Comparison of ENCODE assay signal across 22 cellular contexts in genomic region chr13:111212517-111212873, GRCh38.
DNase-seq lines count a peak whose midpoint lies in the region; ATAC-seq, FAIRE-seq and TF ChIP-seq lines count a peak whose summit lies in the region.
"Had no signal": no experiment of that assay in that cellular context is flagged by ENCODE, and none has a peak within 500 bp of the region (broad histone marks: within the 10 kb centered on the region; RNA-seq: fewer than 3 reads in every experiment).

No MANE protein-coding gene starts in this region.

- no peaks in the 10 kb centered on the region for H3F3A ChIP-seq in SK-N-SH (replicated peaks; ENCODE audit: insufficient read depth)

- intact Hi-C loops in ascending aorta (cut with DNase I) (loop anchor here (5.0 to 10.0 kb wide), 2 partner anchors 295 to 498 kb away; partner anchors contain the start of genes ANKRD10 and ING1), endothelial cell of umbilical vein (cut with micrococcal nuclease) (loop anchor here (2.0 kb wide), 1 partner anchor 58 kb away; no protein-coding TSS in a partner anchor), psoas muscle (cut with DNase I) (loop anchor here (5.0 to 10.0 kb wide), 2 partner anchors 45 to 298 kb away; partner anchors contain the start of gene ANKRD10 (in 1 of the 2))

- BruUV-seq in endothelial cell of umbilical vein (replicated peaks; lab: Mats Ljungman, UMichigan) = no TSS peak

- no peaks in the 10 kb centered on the region for H3K27me3 ChIP-seq in ascending aorta
- H3K27me3 ChIP-seq in endothelial cell of umbilical vein (ENCODE audit: control insufficient read depth in 2 of 2, insufficient read depth in 2 of 2, low read length in 2 of 2) = no peaks in the 10 kb centered on the region
- no peaks in the 10 kb centered on the region for H3K27me3 ChIP-seq in psoas muscle (ENCODE audit: insufficient read depth in 3 of 3, low read length in 2 of 3)
- no peaks in the 10 kb centered on the region for H3K27me3 ChIP-seq in tibial nerve
- H3K27me3 ChIP-seq in SK-N-SH (ENCODE audit: insufficient read depth) = no peaks in the 10 kb centered on the region
- H3K27me3 ChIP-seq: gastroesophageal sphincter, neutrophil, thyroid gland had no signal

- H3K27ac ChIP-seq in ascending aorta (peak overlapping the region; percentile 60), endothelial cell of umbilical vein (ENCODE audit: insufficient read depth, low read depth, low read length) (peak overlapping the region; percentile 28), psoas muscle (peak overlapping the region; percentile 88), tibial nerve (peak overlapping the region in 3 of 4 donors; percentile 0 to 86 (median 79)), SK-N-SH (ENCODE audit: low read depth in 2 of 2, low read length in 1 of 2) (no peak overlapping the region; a peak in 1 of 4 replicates)
- H3K27ac ChIP-seq: neutrophil had no signal

- no peak for DNase-seq in ascending aorta (ENCODE audit: low spot score in 2 of 2)
- DNase-seq in endothelial cell of umbilical vein (ENCODE audit: low read depth, low spot score) = no peak
- DNase-seq in psoas muscle = no peak
- no peak for DNase-seq in tibial nerve (ENCODE audit: low spot score in 2 of 2)
- DNase-seq in activated CD4-positive, alpha-beta T cell treated with anti-CD3 and anti-CD28 coated beads, Interleukin-2, amount 50 U/mL, for 1 hour = no peak
- no peak for DNase-seq in NCI-H187 treated with DMSO at 0.1 percent for 48 hours (lab: John Stamatoyannopoulos, UW)
- DNase-seq in SK-N-SH = no peak
- DNase-seq: activated CD4-positive, alpha-beta memory T cell treated with anti-CD3 and anti-CD28 coated beads for 36 hours; activated CD4-positive, CD25-positive, alpha-beta regulatory T cell; activated naive CD8-positive, alpha-beta T cell treated with anti-CD3 and anti-CD28 coated beads for 36 hours; effector memory CD8-positive, alpha-beta T cell; NCI-H1105; NCI-H2029 treated with DMSO at 0.1 percent for 48 hours; NCI-H774; small intestine; T-helper 9 cell; thyroid gland had no signal

- H3K9ac ChIP-seq in endothelial cell of umbilical vein (replicated peaks; ENCODE audit: extremely low read depth, insufficient read depth, low read length) (no peak overlapping the region), SK-N-SH (no peak overlapping the region)

- H3K79me2 ChIP-seq in endothelial cell of umbilical vein (ENCODE audit: control insufficient read depth, insufficient read depth, low read length) (peaks cover 100% of the 10 kb centered on the region), SK-N-SH (ENCODE audit: insufficient read depth) (peaks cover 87% of the 10 kb centered on the region)

- dilution Hi-C loops in endothelial cell of umbilical vein (cut with MboI; ENCODE audit: extremely low pct_ligation_motif_present, low sequenced_read_pairs) = no loop called here

- peaks cover 8 to 72% of the 10 kb centered on the region in 2 donors for H3K4me1 ChIP-seq in ascending aorta
- H3K4me1 ChIP-seq in endothelial cell of umbilical vein (ENCODE audit: control insufficient read depth, extremely low read depth, insufficient read depth, low read length) = peaks cover 38% of the 10 kb centered on the region
- peaks cover 94% of the 10 kb centered on the region for H3K4me1 ChIP-seq in psoas muscle
- peaks cover 0 to 98% (median 49%) of the 10 kb centered on the region in 4 donors for H3K4me1 ChIP-seq in tibial nerve
- peaks cover 18 to 30% of the 10 kb centered on the region in 2 experiments; a peak in 3 of 4 replicates for H3K4me1 ChIP-seq in SK-N-SH (ENCODE audit: control insufficient read depth in 1 of 2, insufficient read depth in 2 of 2, low read depth in 1 of 2, low read length in 1 of 2)

- TF ChIP-seq CTCF in ascending aorta (IDR thresholded peaks at IDR 0.05) (no peak), endothelial cell of umbilical vein (IDR thresholded peaks at IDR 0.05; ENCODE audit: extremely low read depth in 1 of 2, insufficient read depth in 1 of 2, low read depth in 1 of 2, low read length in 2 of 2) (no peak), psoas muscle (IDR thresholded peaks at IDR 0.05) (no peak), tibial nerve (IDR thresholded peaks at IDR 0.05) (no peak), SK-N-SH (IDR thresholded peaks at IDR 0.05) (no peak)

- CTCF ChIA-PET in endothelial cell of umbilical vein (lab: Charles Lee) (interaction anchor here (1.4 kb wide), 1 partner anchor 10 kb away, joined by 7 read pairs; no protein-coding TSS in a partner anchor), SK-N-SH (lab: Yijun Ruan, JAX) (interaction anchor here (0.9 to 1.4 kb wide), 2 partner anchors 8 to 144 kb away, joined by 3 read pairs; no protein-coding TSS in a partner anchor)

- no peaks in the 10 kb centered on the region for H3K9me3 ChIP-seq in ascending aorta
- H3K9me3 ChIP-seq in endothelial cell of umbilical vein (replicated peaks; ENCODE audit: control insufficient read depth, insufficient read depth, low read length) = no peaks in the 10 kb centered on the region
- no peaks in the 10 kb centered on the region for H3K9me3 ChIP-seq in psoas muscle
- H3K9me3 ChIP-seq in tibial nerve = no peaks in the 10 kb centered on the region
- no peaks in the 10 kb centered on the region for H3K9me3 ChIP-seq in SK-N-SH
- H3K9me3 ChIP-seq: gastroesophageal sphincter, neutrophil, thyroid gland had no signal

- H3K36me3 ChIP-seq in ascending aorta (no peaks in the 10 kb centered on the region), endothelial cell of umbilical vein (ENCODE audit: control insufficient read depth in 2 of 2, extremely low read depth in 1 of 2, insufficient read depth in 2 of 2, low read length in 2 of 2) (peaks cover 0 to 9% of the 10 kb centered on the region in 2 experiments), psoas muscle (ENCODE audit: insufficient read depth in 1 of 2, low read depth in 1 of 2) (no peaks in the 10 kb centered on the region), tibial nerve (no peaks in the 10 kb centered on the region), SK-N-SH (replicated peaks in 1 of 2; ENCODE audit: control insufficient read depth in 1 of 2, insufficient read depth in 2 of 2, low read length in 1 of 2) (peaks cover 0 to 4% of the 10 kb centered on the region in 2 experiments)
- H3K36me3 ChIP-seq: gastroesophageal sphincter, thyroid gland had no signal

- no peaks in the 10 kb centered on the region for H3K9me2 ChIP-seq in SK-N-SH

- ATAC-seq in psoas muscle = no peak
- ATAC-seq: effector memory CD8-positive, alpha-beta T cell; gastroesophageal sphincter had no signal

- no peaks in the 10 kb centered on the region for H3K9me1 ChIP-seq in endothelial cell of umbilical vein (replicated peaks; ENCODE audit: control insufficient read depth, extremely low read depth, insufficient read depth, low read length)

- H3K4me3 ChIP-seq in ascending aorta (no peak overlapping the region), endothelial cell of umbilical vein (replicated peaks in 1 of 3; ENCODE audit: insufficient read depth in 1 of 3, low read depth in 1 of 3, low read length in 3 of 3) (no peak overlapping the region), psoas muscle (no peak overlapping the region), tibial nerve (no peak overlapping the region), SK-N-SH (ENCODE audit: low read depth in 2 of 2, low read length in 1 of 2) (no peak overlapping the region)
- H3K4me3 ChIP-seq: gastroesophageal sphincter, lung, thyroid gland had no signal

- whole genome bisulfite sequencing in psoas muscle, 3 donors = 25 to 37% (median 28%) methylated on average over 4 of the region's 4 CpGs
- 34 to 42% methylated on average over 4 of the region's 4 CpGs for WGBS in tibial nerve, 2 donors
- WGBS in SK-N-SH (ENCODE audit: low lambda C conversion rate) = 96% methylated on average over 4 of the region's 4 CpGs

- TF ChIP-seq EP300 in tibial nerve (IDR thresholded peaks at IDR 0.05) (no peak), SK-N-SH (IDR thresholded peaks at IDR 0.05; ENCODE audit: borderline replicate concordance in 1 of 2, low read depth in 1 of 2, low read length in 1 of 2) (no peak)

- POLR2A ChIA-PET in endothelial cell of umbilical vein (lab: Charles Lee) = no interaction called here
- POLR2A ChIA-PET in SK-N-SH (lab: Yijun Ruan, JAX) = no interaction called here

- no peak for TF ChIP-seq RAD21 in SK-N-SH (IDR thresholded peaks at IDR 0.05; ENCODE audit: low read length)

- H3K4me2 ChIP-seq in endothelial cell of umbilical vein (ENCODE audit: insufficient read depth, low read length) (no peak overlapping the region), SK-N-SH (no peak overlapping the region)

- no peak for FAIRE-seq in endothelial cell of umbilical vein (lab: Jason Lieb, UNC)
- FAIRE-seq: GM12892, keratinocyte, small intestine had no signal

- H4K20me1 ChIP-seq in endothelial cell of umbilical vein (replicated peaks; ENCODE audit: control insufficient read depth, extremely low read depth, insufficient read depth, low read length) (peaks cover 14% of the 10 kb centered on the region), SK-N-SH (ENCODE audit: insufficient read depth) (peaks cover 61% of the 10 kb centered on the region)

- H2AFZ ChIP-seq in endothelial cell of umbilical vein (ENCODE audit: low read depth, low read length) (no peak overlapping the region), SK-N-SH (ENCODE audit: low read depth) (no peak overlapping the region)

- TF ChIP-seq POLR2A in endothelial cell of umbilical vein (IDR thresholded peaks at IDR 0.05; ENCODE audit: low read depth, low read length) (no peak), tibial nerve (IDR thresholded peaks at IDR 0.05) (no peak)

TF ChIP-seq in endothelial cell of umbilical vein, 7 proteins besides CTCF, POLR2A, EP300 and RAD21 (continues in another document):
- no peak for TF ChIP-seq MYC (IDR thresholded peaks at IDR 0.05; ENCODE audit: low read depth, low read length)
- TF ChIP-seq JUN (IDR thresholded peaks at IDR 0.05; ENCODE audit: borderline replicate concordance, insufficient read depth, insufficient read length, low read depth) = no peak
- no peak for TF ChIP-seq FOS (IDR thresholded peaks at IDR 0.05; ENCODE audit: borderline replicate concordance, insufficient read depth, low read length)
- TF ChIP-seq MAX (IDR thresholded peaks at IDR 0.05; ENCODE audit: insufficient read depth, insufficient read length) = no peak

TF ChIP-seq in SK-N-SH, 30 proteins besides CTCF, POLR2A, EP300 and RAD21 (continues in another document):
- no peak for TF ChIP-seq FOXJ3 (CRISPR knock-in tag; IDR thresholded peaks at IDR 0.05)
- no peak for TF ChIP-seq GABPA (IDR thresholded peaks at IDR 0.05; ENCODE audit: low read depth)
- TF ChIP-seq TCF12 (IDR thresholded peaks at IDR 0.05) = no peak
- no peak for TF ChIP-seq ELF1 (IDR thresholded peaks at IDR 0.05)
- no peak for TF ChIP-seq FOSL2 (IDR thresholded peaks at IDR 0.05; ENCODE audit: borderline replicate concordance, low read depth)
- TF ChIP-seq TEAD4 (IDR thresholded peaks at IDR 0.05; ENCODE audit: borderline replicate concordance, insufficient read depth) = no peak

Comparison
In these comparisons a context has a peak if more than half of its experiments do, and no peak if none do; other contexts are left out.
1. H3K27ac ChIP-seq: peak in ascending aorta (2 of 2), endothelial cell of umbilical vein (single experiment), psoas muscle (single experiment) and tibial nerve (3 of 4); none in SK-N-SH (0 of 2).